In the genomic region with DNA sequence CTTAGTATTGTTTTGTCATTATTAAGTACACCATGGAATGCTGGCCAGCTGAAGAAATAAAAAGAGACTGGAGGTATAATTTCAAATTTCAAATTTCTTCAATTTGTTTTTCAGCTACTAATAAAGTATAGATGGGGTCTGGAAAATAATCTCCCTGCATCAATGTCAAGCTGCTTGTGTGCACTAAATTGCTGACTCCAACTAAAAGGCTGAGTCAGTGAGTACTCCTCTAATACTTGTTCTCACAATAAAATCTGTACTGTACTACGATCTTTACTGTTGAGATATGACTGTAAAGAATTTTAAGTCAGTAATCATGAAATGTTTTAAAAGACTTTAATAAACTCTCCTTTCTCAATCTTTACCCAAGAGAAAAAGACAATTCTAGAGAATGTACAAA, we compare ENCODE assay signal across 8 cellular contexts.
"Had no signal": no experiment of that assay in that cellular context is flagged by ENCODE, and none has a peak within 500 bp of the region (broad histone marks: within the 10 kb centered on the region; RNA-seq: fewer than 3 reads in every experiment).

No MANE protein-coding gene starts in this region.

- FAIRE-seq: H1, H54, HTR-8/SVneo had no signal

- H3K9ac ChIP-seq: KMS-11 had no signal

- H3K27ac ChIP-seq: KMS-11 had no signal

- DNase-seq: H9, HCEC 1CT, KBM-7 had no signal

- H3K9me3 Mint-ChIP-seq: GM23338, H9 had no signal

- H2AFZ ChIP-seq: GM23338 had no signal

- H3K4me3 ChIP-seq: GM23338 had no signal

- H3K4me2 ChIP-seq: GM23338, KMS-11 had no signal

- ATAC-seq: GM23338 had no signal

- H3K27ac Mint-ChIP-seq: GM23338, H9 had no signal
